Comparison of ENCODE assay signal across 11 cellular contexts in genomic region chrX:40891798-40892197, GRCh38.
"Had no signal": no experiment of that assay in that cellular context is flagged by ENCODE, and none has a peak within 500 bp of the region (broad histone marks: within the 10 kb centered on the region; RNA-seq: fewer than 3 reads in every experiment).

No MANE protein-coding gene starts in this region.

- H3K27ac ChIP-seq: GM23248 had no signal

- H3K4me3 ChIP-seq: GM23248, GM23338, HAP-1 had no signal

- H3K9ac ChIP-seq: GM23248 had no signal

- ATAC-seq: GM23338, HCT116 had no signal

- H3K4me2 ChIP-seq: GM23338 had no signal

- H3K27ac Mint-ChIP-seq: GM23338, H9, HFFc6 had no signal

- H2AFZ ChIP-seq: GM23248, GM23338 had no signal

- H3K4me3 Mint-ChIP-seq: GM23338, H9, HFFc6 had no signal

- H3K36me3 ChIP-seq: HAP-1 had no signal

- H3K4me1 ChIP-seq: HAP-1 had no signal

- FAIRE-seq: H1, H54 had no signal

- H3K9me3 ChIP-seq: HAP-1 had no signal

- DNase-seq: GM23248, GOT3, H7, H9, HCEC 1CT, HFFc6 had no signal
